Comparison of ENCODE assay signal across 24 cellular contexts in genomic region chr12:68435238-68435637, GRCh38.
"Had no signal": no experiment of that assay in that cellular context is flagged by ENCODE, and none has a peak within 500 bp of the region (broad histone marks: within the 10 kb centered on the region; RNA-seq: fewer than 3 reads in every experiment).

No MANE protein-coding gene starts in this region.

- H3K27me3 Mint-ChIP-seq: memory B cell; stimulated activated naive B cell treated with anti-CD40 and anti-IgM and Interleukin-4, amounts not matched to agents 10 μg/mL and 1 μg/mL and 100 μg/mL, for 72 hours; stimulated activated naive CD8-positive, alpha-beta T cell treated with anti-CD3 and anti-CD28 coated beads, Interleukin-15, Interleukin-2, amounts not matched to agents 100 ng/mL and 50 ng/mL, for 24 hours had no signal

- H3K79me2 ChIP-seq: parathyroid adenoma had no signal

- H3K27ac Mint-ChIP-seq: memory B cell; nephron; neural progenitor cell; progenitor cell of endocrine pancreas; stimulated activated naive B cell treated with anti-CD40 and anti-IgM and Interleukin-4, amounts not matched to agents 10 μg/mL and 1 μg/mL and 100 μg/mL, for 72 hours; stimulated activated naive CD8-positive, alpha-beta T cell treated with anti-CD3 and anti-CD28 coated beads, Interleukin-15, Interleukin-2, amounts not matched to agents 100 ng/mL and 50 ng/mL, for 24 hours had no signal

- H3K36me3 ChIP-seq: esophagus squamous epithelium, lower lobe of right lung, neural progenitor cell, right atrium auricular region, sigmoid colon, thoracic aorta, vagina had no signal

- FAIRE-seq: endometrium had no signal

- H3K27me3 ChIP-seq: esophagus squamous epithelium, neural progenitor cell, right atrium auricular region, sigmoid colon, vagina had no signal

- H3K27ac ChIP-seq: coronary artery, esophagus squamous epithelium, lower lobe of right lung, neural progenitor cell, parathyroid adenoma, right atrium auricular region, thoracic aorta, vagina had no signal

- H3K4me1 ChIP-seq: esophagus squamous epithelium, lower lobe of right lung, right atrium auricular region, vagina had no signal

- ATAC-seq: left ventricle myocardium superior; lower lobe of right lung; stimulated activated naive B cell treated with anti-CD40 and anti-IgM and Interleukin-4, amounts not matched to agents 10 μg/mL and 1 μg/mL and 100 μg/mL, for 72 hours had no signal

- H3K4me2 ChIP-seq: neural progenitor cell had no signal

- H3K4me1 Mint-ChIP-seq: stimulated activated naive B cell treated with anti-CD40 and anti-IgM and Interleukin-4, amounts not matched to agents 10 μg/mL and 1 μg/mL and 100 μg/mL, for 72 hours had no signal

- H3K36me3 Mint-ChIP-seq: neural progenitor cell had no signal

- H3K4me3 ChIP-seq: coronary artery, esophagus squamous epithelium, lower lobe of right lung, neural progenitor cell, right atrium auricular region, sigmoid colon, thoracic aorta, vagina had no signal

- DNase-seq: dermis blood vessel endothelial cell; effector memory CD4-positive, alpha-beta T cell; erythroblast; esophagus squamous epithelium; foreskin melanocyte; glutamatergic neuron; hypothalamus; left ventricle myocardium superior; lower lobe of right lung; sigmoid colon; stimulated activated CD4-positive, alpha-beta T cell treated with anti-CD3 and anti-CD28 coated beads, Interleukin-15, amount 100 ng/mL, for 24 hours; stimulated activated CD4-positive, alpha-beta T cell treated with anti-CD3 and anti-CD28 coated beads, Interleukin-2, amount 100 ng/mL, for 48 hours; stimulated activated naive B cell treated with anti-CD40 and anti-IgM and Interleukin-4, amounts not matched to agents 10 μg/mL and 1 μg/mL and 100 μg/mL, for 72 hours had no signal

- H3K4me3 Mint-ChIP-seq: memory B cell; nephron; neural progenitor cell; stimulated activated naive B cell treated with anti-CD40 and anti-IgM and Interleukin-4, amounts not matched to agents 10 μg/mL and 1 μg/mL and 100 μg/mL, for 72 hours; stimulated activated naive CD8-positive, alpha-beta T cell treated with anti-CD3 and anti-CD28 coated beads, Interleukin-15, Interleukin-2, amounts not matched to agents 100 ng/mL and 50 ng/mL, for 24 hours had no signal

- H2AFZ ChIP-seq: neural progenitor cell, parathyroid adenoma had no signal

- H3K9me3 ChIP-seq: thoracic aorta, vagina had no signal

- H3K9ac ChIP-seq: neural progenitor cell, parathyroid adenoma had no signal
